ENCODE assay signal across 8 cellular contexts in genomic region chr9:111661802-111662491, GRCh38. TPM values are rescaled to one million over a fixed set of nuclear protein-coding genes. Genes with fewer than 3 reads are reported as not detected.
DNase-seq lines count a peak whose midpoint lies in the region; ATAC-seq and TF ChIP-seq lines count a peak whose summit lies in the region.

No MANE protein-coding gene starts in this region.

- H3K4me3 Mint-ChIP-seq in GM23338 = peak overlapping the region; percentile 94

- H3K27ac Mint-ChIP-seq in GM23338 = no peak overlapping the region

- TF ChIP-seq CTCF in GM10248 (IDR thresholded peaks at IDR 0.05; ENCODE audit: control extremely low read depth, extremely low read depth, low read depth, missing control alignments) = no peak
- no peak for TF ChIP-seq CTCF in GM23338 (conservative IDR thresholded peaks at IDR 0.05; ENCODE audit: low read depth in 2 of 2)
- TF ChIP-seq CTCF in LNCaP clone FGC (IDR thresholded peaks at IDR 0.05; ENCODE audit: control insufficient read depth, extremely low read depth, insufficient read depth) = no peak
- TF ChIP-seq CTCF in coronary artery (IDR thresholded peaks at IDR 0.05) = no peak

- POLR2A ChIA-PET in GM10248 (lab: Yijun Ruan, JAX) = interaction anchor here (0.9 kb wide), 1 partner anchor 10 kb away, joined by 3 read pairs; no protein-coding TSS in a partner anchor

- H3F3A ChIP-seq in GM23338 (replicated peaks; ENCODE audit: low read depth) = no peaks in the 10 kb centered on the region

- H3K79me2 ChIP-seq in GM23338 (replicated peaks; ENCODE audit: insufficient read depth) = peaks cover 33% of the 10 kb centered on the region

- DNase-seq in GM10248 (ENCODE audit: extremely low spot score) (peak; percentile 55), GM23338 (ENCODE audit: low spot score) (peak; percentile 75), LNCaP clone FGC (ENCODE audit: low read depth) (no peak), coronary artery (ENCODE audit: low spot score) (peak; percentile 79), left lobe of liver (ENCODE audit: low spot score) (peak; percentile 58), NCI-H446 (lab: John Stamatoyannopoulos, UW) (no peak)
- peak; percentile 30 for DNase-seq in stimulated activated CD4-positive, alpha-beta T cell treated with anti-CD3 and anti-CD28 coated beads, Interleukin-4, amount 100 ng/mL, for 24 hours

- H3K4me3 ChIP-seq in GM23338 (peak overlapping the region; percentile 78), LNCaP clone FGC (ENCODE audit: low read depth, low read length) (peak overlapping the region; percentile 76), coronary artery (peak overlapping the region; percentile 76)

- H3K4me1 ChIP-seq in GM23338 (ENCODE audit: insufficient read depth) = peaks cover 10% of the 10 kb centered on the region

- 0 out of 2 replicates have a peak overlapping the region, but pooled peaks have one; percentile 8 for H3K27ac ChIP-seq in GM23338 (ENCODE audit: low read depth)
- H3K27ac ChIP-seq in coronary artery = peak overlapping the region; percentile 60 to 82

- ATAC-seq in GM23338 (peak; percentile 45), left lobe of liver (peak; percentile 59)
- peak; percentile 20 to 26 for ATAC-seq in activated CD4-positive, CD25-positive, alpha-beta regulatory T cell treated with anti-CD3 and anti-CD28 coated beads, Interleukin-2, amount 50 U/mL, for 24 hours

- CTCF ChIA-PET in GM10248 (lab: Yijun Ruan, JAX) = interaction anchor here (1.0 to 1.7 kb wide), 2 partner anchors 9 to 40 kb away, joined by 3 to 6 read pairs; no protein-coding TSS in a partner anchor

- H3K4me2 ChIP-seq in GM23338 = peak overlapping the region; percentile 94

- H3K27me3 ChIP-seq in GM23338 (ENCODE audit: insufficient read depth) = peaks cover 18% of the 10 kb centered on the region

- no peaks in the 10 kb centered on the region for H3K9me3 Mint-ChIP-seq in GM23338

- peak overlapping the region; percentile 75; the same call in 1 of the 2 replicates for H2AFZ ChIP-seq in GM23338

- no peaks in the 10 kb centered on the region for H3K36me3 ChIP-seq in GM23338 (ENCODE audit: insufficient read depth)

- no peaks in the 10 kb centered on the region for H3K9me2 ChIP-seq in GM23338 (ENCODE audit: insufficient read depth)

- H3K27me3 Mint-ChIP-seq in GM23338 (ENCODE audit: insufficient read depth, low read depth, poor library complexity) = peaks cover 17% of the 10 kb centered on the region

- no peaks in the 10 kb centered on the region; the same call in 1 of the 2 replicates for H4K20me1 ChIP-seq in GM23338 (replicated peaks; ENCODE audit: insufficient read depth)

- H3K4me1 Mint-ChIP-seq in GM23338 = peaks cover 20% of the 10 kb centered on the region

- peaks cover 11% of the 10 kb centered on the region for H3K36me3 Mint-ChIP-seq in GM23338 (ENCODE audit: low read depth)

TF ChIP-seq in GM23338, 12 proteins besides CTCF, POLR2A, EP300 and RAD21:
- no peak for TF ChIP-seq EZH2 (IDR thresholded peaks at IDR 0.05; ENCODE audit: low read depth, unreplicated experiment)
- no peak for TF ChIP-seq CREB1 (CRISPR knock-in tag; IDR thresholded peaks at IDR 0.05; ENCODE audit: low read depth)
- TF ChIP-seq STAT1 (IDR thresholded peaks at IDR 0.05; ENCODE audit: unreplicated experiment) = no peak
- TF ChIP-seq REST (IDR thresholded peaks at IDR 0.05; ENCODE audit: unreplicated experiment) = no peak
- TF ChIP-seq POLR2AphosphoS5 (IDR thresholded peaks at IDR 0.05; ENCODE audit: low read depth) = no peak

RNA-seq across cellular contexts. Expression of gene GNG10, which starts 0.5 kb away (rescaled TPM):
- total RNA-seq in GM23338 (2014; rRNA removed; shearing (Covaris generic)) = 49.9 and 62.1 TPM in 2 replicates
- polyA plus RNA-seq in GM23338 (2016; fragmentation: Nextera tagmentation; extraction: Ambion mirVana) = 52.6 and 61.2 TPM in 2 replicates
- total RNA-seq in left lobe of liver = 6.3 TPM

RNA-seq across cellular contexts. Expression of gene DNAJC25, which starts 30.8 kb away (rescaled TPM):
- total RNA-seq in GM23338 (2014; rRNA removed; shearing (Covaris generic)) = 8.9 and 9.6 TPM in 2 replicates
- 6.8 and 8.4 TPM in 2 replicates for polyA plus RNA-seq in GM23338 (2016; fragmentation: Nextera tagmentation; extraction: Ambion mirVana)
- 21.7 TPM for total RNA-seq in left lobe of liver

Comparison
In these comparisons a context has a peak if more than half of its experiments do, and no peak if none do; other contexts are left out.
1. DNase-seq: peak in GM10248 (single experiment), GM23338 (single experiment), coronary artery (single experiment), left lobe of liver (single experiment) and stimulated activated CD4-positive, alpha-beta T cell treated with anti-CD3 and anti-CD28 coated beads, Interleukin-4, amount 100 ng/mL, for 24 hours (single experiment); none in LNCaP clone FGC (single experiment) and NCI-H446 (0 of 2).
2. Peak in every context shown above with its lines, with median percentiles within 50 percentile points of each other: ATAC-seq and H3K4me3 ChIP-seq.